Comparison of ENCODE assay signal across 8 cellular contexts in the genomic region with DNA sequence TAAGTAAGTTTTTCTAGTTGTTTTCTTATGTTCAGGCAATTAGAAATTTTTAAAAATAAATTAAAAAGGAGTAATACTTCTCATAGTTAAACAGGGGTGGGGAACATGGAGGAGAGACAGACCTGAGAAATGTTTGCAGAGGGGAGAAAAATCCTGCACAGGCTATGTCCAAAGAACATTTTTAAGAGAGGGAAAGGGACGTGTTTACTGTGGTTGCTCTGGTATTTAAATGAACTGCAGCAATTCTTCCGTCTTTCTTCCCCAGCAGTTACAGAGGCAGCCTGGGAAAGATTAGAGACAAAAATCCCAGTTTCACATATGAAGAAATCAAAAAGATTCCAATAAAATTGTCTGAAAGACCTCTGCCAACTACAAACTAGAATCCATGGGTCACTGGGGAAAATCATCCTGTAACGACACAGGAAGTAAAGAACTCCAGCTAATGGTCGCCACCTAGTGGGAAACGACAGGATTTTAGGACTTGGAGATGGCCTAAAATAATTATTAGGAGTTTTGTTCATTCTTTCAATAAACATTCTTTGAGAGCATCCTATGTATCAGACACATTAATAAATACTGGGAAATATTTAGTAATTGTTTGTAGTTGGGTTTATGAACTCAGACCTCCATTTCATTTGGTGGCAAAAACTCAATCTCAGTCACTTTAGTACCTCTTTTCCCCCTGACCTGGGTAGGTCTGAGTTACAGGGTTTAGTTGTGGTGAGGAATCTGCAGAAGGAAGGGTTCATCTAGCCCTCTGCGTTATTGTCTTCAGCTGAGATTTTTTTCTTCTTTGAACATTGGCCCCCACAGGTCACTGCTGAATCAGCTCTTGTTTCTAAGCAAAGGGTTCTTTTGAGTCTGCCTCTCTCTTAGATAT.
DNase-seq lines count a peak whose midpoint lies in the region; ATAC-seq and TF ChIP-seq lines count a peak whose summit lies in the region.
"Had no signal": no experiment of that assay in that cellular context is flagged by ENCODE, and none has a peak within 500 bp of the region (broad histone marks: within the 10 kb centered on the region; RNA-seq: fewer than 3 reads in every experiment).

No MANE protein-coding gene starts in this region.

- H3K4me3 ChIP-seq in adrenal gland (no peak overlapping the region), right atrium auricular region (no peak overlapping the region)

- no peaks in the 10 kb centered on the region for H3K27me3 ChIP-seq in adrenal gland
- no peaks in the 10 kb centered on the region for H3K27me3 ChIP-seq in right atrium auricular region
- H3K27me3 ChIP-seq: neutrophil had no signal

- no peak for TF ChIP-seq POLR2A in adrenal gland (IDR thresholded peaks at IDR 0.05)

- DNase-seq in ELR (ENCODE audit: low read depth) = peak; percentile 77
- peak; percentile 65 for DNase-seq in NCI-H446 treated with DMSO at 0.1 percent for 48 hours (lab: John Stamatoyannopoulos, UW)
- DNase-seq in adrenal gland = peak; percentile 56 to 83 (median 65)
- peak; percentile 71 for DNase-seq in right atrium auricular region (ENCODE audit: low spot score)
- peak; percentile 77 for DNase-seq in renal cortical epithelial cell (ENCODE audit: low read depth)

- TF ChIP-seq CTCF in adrenal gland (IDR thresholded peaks at IDR 0.05) (peak; percentile 74 to 94 (median 82)), right atrium auricular region (IDR thresholded peaks at IDR 0.05) (peak; percentile 52 to 89)

- H3K4me1 ChIP-seq in adrenal gland (replicated peaks in 1 of 2) = no peaks in the 10 kb centered on the region
- no peaks in the 10 kb centered on the region for H3K4me1 ChIP-seq in right atrium auricular region

- WGBS in adrenal gland, 4 donors = 14 to 17% (median 16%) methylated on average over 6 of the region's 6 CpGs

- ATAC-seq in GM19463 (IDR thresholded peaks at IDR 0.05; ENCODE audit: unreplicated experiment) (peak; percentile 73), HG03457 (IDR thresholded peaks at IDR 0.05; ENCODE audit: unreplicated experiment) (peak; percentile 75)

- H3K9me3 ChIP-seq in adrenal gland (replicated peaks in 1 of 3) (no peaks in the 10 kb centered on the region), right atrium auricular region (no peaks in the 10 kb centered on the region)
- H3K9me3 ChIP-seq: neutrophil had no signal

- H3K27ac ChIP-seq in adrenal gland (no peak overlapping the region), right atrium auricular region (peak overlapping the region in 1 of 2 donors; percentile 1)
- H3K27ac ChIP-seq: neutrophil had no signal

- H3K36me3 ChIP-seq in adrenal gland (replicated peaks in 1 of 2) (no peaks in the 10 kb centered on the region), right atrium auricular region (no peaks in the 10 kb centered on the region)
- H3K36me3 ChIP-seq: neutrophil had no signal

- intact Hi-C loops in adrenal gland (cut with DNase I) = no loop called here
